In genomic region chr5:73565166-73565968, GRCh38 we compare ENCODE assay signal across 8 cellular contexts. TPM values are rescaled to one million over a fixed set of nuclear protein-coding genes. Genes with fewer than 3 reads are reported as not detected.
DNase-seq lines count a peak whose midpoint lies in the region; ATAC-seq and TF ChIP-seq lines count a peak whose summit lies in the region.

Gene ANKRA2 (minus strand): TSS chr5:73565639. CDS start chr5:73562881, 2,758 bp downstream.
Gene UTP15 (plus strand): TSS chr5:73565743. CDS start chr5:73567345, 1,602 bp downstream.

- H3K4me1 ChIP-seq in suprapubic skin = peaks cover 41% of the 10 kb centered on the region

- DNase-seq in NCI-H1092 treated with DMSO at 0.1 percent for 48 hours (lab: John Stamatoyannopoulos, UW) (peak; percentile 88), SKM-1 (lab: John Stamatoyannopoulos, UW; ENCODE audit: unreplicated experiment) (peak; percentile 78), globus pallidus (ENCODE audit: low spot score) (peak; percentile 95), nucleus accumbens (lab: John Stamatoyannopoulos, UW) (peak; percentile 75 to 99 (median 95)), suprapubic skin (ENCODE audit: low spot score in 2 of 2) (peak; percentile 99 to 100)
- DNase-seq in activated naive CD4-positive, alpha-beta T cell treated with anti-CD3 and anti-CD28 coated beads, Interleukin-2, amount 50 U/mL, for 72 hours (ENCODE audit: low spot score in 2 of 2) = peak; percentile 97

- H3K27ac ChIP-seq in suprapubic skin = peak within 1 kb of the TSS; percentile 95

- H3K27me3 ChIP-seq in suprapubic skin = no peaks in the 10 kb centered on the region

- TF ChIP-seq EP300 in suprapubic skin (IDR thresholded peaks at IDR 0.05) = no peak

- no peaks in the 10 kb centered on the region for H3K9me3 ChIP-seq in suprapubic skin

- TF ChIP-seq POLR2A in suprapubic skin (IDR thresholded peaks at IDR 0.05) = peak in 1 of 2 donors; percentile 54

- under 1% methylated on average over 43 of the region's 60 CpGs for WGBS in suprapubic skin

- peaks cover 19 to 25% of the 10 kb centered on the region in 2 donors for H3K36me3 Mint-ChIP-seq in activated naive CD4-positive, alpha-beta T cell treated with anti-CD3 and anti-CD28 coated beads, Interleukin-2, amount 50 U/mL, for 72 hours

- peaks cover 27% of the 10 kb centered on the region for H3K36me3 ChIP-seq in suprapubic skin

- peak within 1 kb of the TSS; percentile 100 for H3K4me3 ChIP-seq in GM08714 (ENCODE audit: low read length)
- H3K4me3 ChIP-seq in suprapubic skin = peak within 1 kb of the TSS; percentile 92

- H3K27ac Mint-ChIP-seq in activated naive CD4-positive, alpha-beta T cell treated with anti-CD3 and anti-CD28 coated beads, Interleukin-2, amount 50 U/mL, for 72 hours = peak within 1 kb of the TSS; percentile 93 to 99

- no peaks in the 10 kb centered on the region for H3K9me3 Mint-ChIP-seq in activated naive CD4-positive, alpha-beta T cell treated with anti-CD3 and anti-CD28 coated beads, Interleukin-2, amount 50 U/mL, for 72 hours

- ATAC-seq in HG02610 (IDR thresholded peaks at IDR 0.05; ENCODE audit: unreplicated experiment) = peak; percentile 92
- peak; percentile 96 to 97 for ATAC-seq in activated naive CD4-positive, alpha-beta T cell treated with anti-CD3 and anti-CD28 coated beads, Interleukin-2, amount 50 U/mL, for 72 hours

- TF ChIP-seq CTCF in suprapubic skin (IDR thresholded peaks at IDR 0.05) = no peak

RNA-seq across cellular contexts. Expression of gene ANKRA2, which starts in this region (rescaled TPM):
- total RNA-seq in activated naive CD4-positive, alpha-beta T cell treated with anti-CD3 and anti-CD28 coated beads, Interleukin-2, amount 50 U/mL, for 72 hours = 10 to 100 TPM; 21.1 to 39.9 TPM
- total RNA-seq in suprapubic skin = 10 to 100 TPM; 18.8 to 57.9 (median 20.9) TPM

RNA-seq across cellular contexts. Expression of gene UTP15, which starts in this region (rescaled TPM):
- total RNA-seq in activated naive CD4-positive, alpha-beta T cell treated with anti-CD3 and anti-CD28 coated beads, Interleukin-2, amount 50 U/mL, for 72 hours = 10 to 100 TPM; 25.7 to 44.8 TPM
- total RNA-seq in suprapubic skin = 10 to 100 TPM; 31.4 to 67.8 (median 47.8) TPM

Comparison
In these comparisons a context has a peak if more than half of its experiments do, and no peak if none do; other contexts are left out.
1. Peak in every context shown above with its lines: DNase-seq, ATAC-seq, H3K4me3 ChIP-seq and H3K27ac ChIP-seq.